ENCODE assay signal across 29 cellular contexts in the genomic region with DNA sequence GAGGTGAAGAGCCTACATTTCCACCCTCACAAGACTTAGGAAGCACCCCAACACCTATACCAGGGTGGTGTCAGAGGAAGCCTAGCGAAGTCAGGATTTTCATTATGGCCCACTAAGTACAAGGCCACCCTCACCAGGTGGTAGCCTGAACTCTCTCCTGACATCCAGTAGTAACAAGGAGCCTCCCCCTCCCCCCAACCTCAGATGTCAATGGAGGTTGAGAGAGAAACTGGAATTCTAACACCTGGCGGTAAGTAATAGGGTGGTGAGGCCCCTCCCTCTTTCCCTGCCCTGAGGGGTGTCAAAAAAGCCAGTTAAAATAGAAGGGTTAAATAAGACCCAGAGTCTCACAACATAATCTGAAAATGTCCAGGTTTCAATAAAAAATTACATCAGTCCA.
A peak's percentile ranks its signal among the peaks of the same experiment; 100 is the strongest.
DNase-seq lines count a peak whose midpoint lies in the region; ATAC-seq and TF ChIP-seq lines count a peak whose summit lies in the region.
"Had no signal": no experiment of that assay in that cellular context is flagged by ENCODE, and none has a peak within 500 bp of the region (broad histone marks: within the 10 kb centered on the region; RNA-seq: fewer than 3 reads in every experiment).

No MANE protein-coding gene starts in this region.

- H3K4me3 ChIP-seq in foreskin fibroblast (ENCODE audit: low read depth in 1 of 2, low read length in 2 of 2) = no peak overlapping the region
- H3K4me3 ChIP-seq: gastroesophageal sphincter, thoracic aorta, vagina had no signal

- peak overlapping the region; percentile 70 for H3K27ac Mint-ChIP-seq in stimulated activated naive CD8-positive, alpha-beta T cell treated with anti-CD3 and anti-CD28 coated beads, Interleukin-15, Interleukin-2, amounts not matched to agents 100 ng/mL and 50 ng/mL, for 24 hours
- peak overlapping the region in 1 of 2 donors; percentile 67 for H3K27ac Mint-ChIP-seq in stimulated activated naive CD8-positive, alpha-beta T cell treated with anti-CD3 and anti-CD28 coated beads, Interleukin-15, amount 100 ng/mL, for 72 hours
- peak overlapping the region; percentile 40 for H3K27ac Mint-ChIP-seq in memory B cell

- no peak for TF ChIP-seq CTCF in foreskin fibroblast (IDR thresholded peaks at IDR 0.05; ENCODE audit: low read depth, low read length)

- peak in 2 of 3 experiments; percentile 6 to 29 for DNase-seq in NCI-H1417 (lab: John Stamatoyannopoulos, UW)
- DNase-seq in NCI-H1417 treated with DMSO at 0.1 percent for 48 hours (lab: John Stamatoyannopoulos, UW) = no peak
- no peak for DNase-seq in stimulated activated naive CD8-positive, alpha-beta T cell treated with anti-CD3 and anti-CD28 coated beads, Interleukin-15, amount 100 ng/mL, for 72 hours
- no peak for DNase-seq in memory B cell (ENCODE audit: low spot score in 2 of 2)
- DNase-seq in amygdala (lab: John Stamatoyannopoulos, UW) = no peak
- no peak for DNase-seq in foreskin fibroblast
- DNase-seq: activated CD4-positive, alpha-beta T cell treated with anti-CD3 and anti-CD28 coated beads, Interleukin-2, amount 50 U/mL, for 48 hours; activated naive CD8-positive, alpha-beta T cell treated with anti-CD3 and anti-CD28 coated beads, Interleukin-2, amount 10 ng/mL, durations not matched to agents 7 days and 5 days; CD8-positive, alpha-beta memory T cell; dermis blood vessel endothelial cell; hippocampal formation; immature natural killer cell; Kasumi-1; left colon; mammary epithelial cell; MV-4-11; NCI-H1930; NCI-H526 treated with DMSO at 0.1 percent for 48 hours; SIG-M5; stimulated activated CD4-positive, alpha-beta T cell treated with anti-CD3 and anti-CD28 coated beads, Interleukin-15, amount 100 ng/mL, for 24 hours; stimulated activated naive CD4-positive, alpha-beta T cell treated with Interleukin-2 at 50 U/mL for 16 hours; T-helper 9 cell; WERI-Rb-1 had no signal

- peaks cover 82% of the 10 kb centered on the region for H3K36me3 Mint-ChIP-seq in stimulated activated naive CD8-positive, alpha-beta T cell treated with anti-CD3 and anti-CD28 coated beads, Interleukin-15, Interleukin-2, amounts not matched to agents 100 ng/mL and 50 ng/mL, for 24 hours (ENCODE audit: low read depth)
- H3K36me3 Mint-ChIP-seq in memory B cell = peaks cover 43% of the 10 kb centered on the region

- no peaks in the 10 kb centered on the region for H3K27me3 Mint-ChIP-seq in stimulated activated naive CD8-positive, alpha-beta T cell treated with anti-CD3 and anti-CD28 coated beads, Interleukin-15, Interleukin-2, amounts not matched to agents 100 ng/mL and 50 ng/mL, for 24 hours
- no peaks in the 10 kb centered on the region for H3K27me3 Mint-ChIP-seq in stimulated activated naive CD8-positive, alpha-beta T cell treated with anti-CD3 and anti-CD28 coated beads, Interleukin-15, amount 100 ng/mL, for 72 hours
- no peaks in the 10 kb centered on the region for H3K27me3 Mint-ChIP-seq in memory B cell
- H3K27me3 Mint-ChIP-seq: activated naive CD8-positive, alpha-beta T cell treated with anti-CD3 and anti-CD28 coated beads, Interleukin-2, amount 10 ng/mL, durations not matched to agents 7 days and 5 days; CD8-positive, alpha-beta memory T cell had no signal

- no peaks in the 10 kb centered on the region for H3K9me3 Mint-ChIP-seq in stimulated activated naive CD8-positive, alpha-beta T cell treated with anti-CD3 and anti-CD28 coated beads, Interleukin-15, Interleukin-2, amounts not matched to agents 100 ng/mL and 50 ng/mL, for 24 hours
- H3K9me3 Mint-ChIP-seq in stimulated activated naive CD8-positive, alpha-beta T cell treated with anti-CD3 and anti-CD28 coated beads, Interleukin-15, amount 100 ng/mL, for 72 hours = no peaks in the 10 kb centered on the region
- no peaks in the 10 kb centered on the region for H3K9me3 Mint-ChIP-seq in memory B cell
- H3K9me3 Mint-ChIP-seq: activated naive CD8-positive, alpha-beta T cell treated with anti-CD3 and anti-CD28 coated beads, Interleukin-2, amount 10 ng/mL, durations not matched to agents 7 days and 5 days; CD8-positive, alpha-beta memory T cell; immature natural killer cell had no signal

- H3K4me1 Mint-ChIP-seq in stimulated activated naive CD8-positive, alpha-beta T cell treated with anti-CD3 and anti-CD28 coated beads, Interleukin-15, Interleukin-2, amounts not matched to agents 100 ng/mL and 50 ng/mL, for 24 hours (ENCODE audit: low read depth) = no peaks in the 10 kb centered on the region
- no peaks in the 10 kb centered on the region for H3K4me1 Mint-ChIP-seq in stimulated activated naive CD8-positive, alpha-beta T cell treated with anti-CD3 and anti-CD28 coated beads, Interleukin-15, amount 100 ng/mL, for 72 hours
- H3K4me1 Mint-ChIP-seq in memory B cell = no peaks in the 10 kb centered on the region

- no peak for ATAC-seq in stimulated activated naive CD8-positive, alpha-beta T cell treated with anti-CD3 and anti-CD28 coated beads, Interleukin-15, amount 100 ng/mL, for 72 hours
- no peak for ATAC-seq in memory B cell (ENCODE audit: low read depth)
- no peak for ATAC-seq in GM18511 (IDR thresholded peaks at IDR 0.05; ENCODE audit: unreplicated experiment)
- ATAC-seq: gastroesophageal sphincter, left colon, Panc1 had no signal

- H3K4me3 Mint-ChIP-seq in stimulated activated naive CD8-positive, alpha-beta T cell treated with anti-CD3 and anti-CD28 coated beads, Interleukin-15, Interleukin-2, amounts not matched to agents 100 ng/mL and 50 ng/mL, for 24 hours = no peak overlapping the region
- H3K4me3 Mint-ChIP-seq in stimulated activated naive CD8-positive, alpha-beta T cell treated with anti-CD3 and anti-CD28 coated beads, Interleukin-15, amount 100 ng/mL, for 72 hours = no peak overlapping the region
- H3K4me3 Mint-ChIP-seq in memory B cell = no peak overlapping the region
- H3K4me3 Mint-ChIP-seq: activated naive CD8-positive, alpha-beta T cell treated with anti-CD3 and anti-CD28 coated beads, Interleukin-2, amount 10 ng/mL, durations not matched to agents 7 days and 5 days; CD8-positive, alpha-beta memory T cell; immature natural killer cell had no signal

Comparison
In these comparisons a context has a peak if more than half of its experiments do, and no peak if none do; other contexts are left out.
1. DNase-seq: peak in NCI-H1417 (2 of 3); none in NCI-H1417 treated with DMSO at 0.1 percent for 48 hours (single experiment), stimulated activated naive CD8-positive, alpha-beta T cell treated with anti-CD3 and anti-CD28 coated beads, Interleukin-15, amount 100 ng/mL, for 72 hours (0 of 2), memory B cell (0 of 2), amygdala (0 of 56) and foreskin fibroblast (0 of 2).